ENCODE assay signal across 9 cellular contexts in genomic region chr1:89855413-89856123, GRCh38. TPM values are rescaled to one million over a fixed set of nuclear protein-coding genes. Genes with fewer than 3 reads are reported as not detected.
DNase-seq lines count a peak whose midpoint lies in the region; ATAC-seq and TF ChIP-seq lines count a peak whose summit lies in the region.
"Had no signal": no experiment of that assay in that cellular context is flagged by ENCODE, and none has a peak within 500 bp of the region (broad histone marks: within the 10 kb centered on the region; RNA-seq: fewer than 3 reads in every experiment).

No MANE protein-coding gene starts in this region.

- peak; percentile 66 for ATAC-seq in HG03108 (IDR thresholded peaks at IDR 0.05; ENCODE audit: unreplicated experiment)
- ATAC-seq in stimulated activated naive B cell treated with anti-CD40 and anti-IgM and Interleukin-4, amounts not matched to agents 10 μg/mL and 1 μg/mL and 100 μg/mL, for 72 hours (replicated peaks): peak; percentile 93 to 97

- no peak overlapping the region for H3K9ac ChIP-seq in mesendoderm (ENCODE audit: low read length)
- H3K9ac ChIP-seq: parathyroid adenoma had no signal

- no peak overlapping the region for H2BK15ac ChIP-seq in mesendoderm (replicated peaks; ENCODE audit: low read depth)

- no peaks in the 10 kb centered on the region for H3K79me2 ChIP-seq in mesendoderm (ENCODE audit: control insufficient read depth, insufficient read depth, low read length)
- H3K79me2 ChIP-seq: parathyroid adenoma had no signal

- no peak overlapping the region for H4K5ac ChIP-seq in mesendoderm (ENCODE audit: low read length)

- H3K27ac Mint-ChIP-seq in activated naive CD4-positive, alpha-beta T cell treated with anti-CD3 and anti-CD28 coated beads for 36 hours: no peak overlapping the region
- peak overlapping the region; percentile 85 for H3K27ac Mint-ChIP-seq in stimulated activated naive B cell treated with anti-CD40 and anti-IgM and Interleukin-4, amounts not matched to agents 10 μg/mL and 1 μg/mL and 100 μg/mL, for 72 hours

- H2BK120ac ChIP-seq in mesendoderm (ENCODE audit: low read depth, low read length): no peak overlapping the region

- TF ChIP-seq CTCF in coronary artery (IDR thresholded peaks at IDR 0.05): no peak

- CTCF ChIA-PET in activated naive CD4-positive, alpha-beta T cell treated with anti-CD3 and anti-CD28 coated beads for 36 hours (lab: Charles Lee): interaction anchor here (1.0 kb wide), 1 partner anchor 13 kb away, joined by 9 read pairs; no protein-coding TSS in a partner anchor

- no peak overlapping the region for H3K56ac ChIP-seq in mesendoderm (ENCODE audit: low read length)

- H3K36me3 Mint-ChIP-seq in activated naive CD4-positive, alpha-beta T cell treated with anti-CD3 and anti-CD28 coated beads for 36 hours (ENCODE audit: low read depth): peaks cover 5% of the 10 kb centered on the region
- H3K36me3 Mint-ChIP-seq in stimulated activated naive B cell treated with anti-CD40 and anti-IgM and Interleukin-4, amounts not matched to agents 10 μg/mL and 1 μg/mL and 100 μg/mL, for 72 hours: peaks cover 9 to 27% of the 10 kb centered on the region in 2 donors

- H2AK5ac ChIP-seq in mesendoderm (ENCODE audit: low read length): no peak overlapping the region

- peaks cover 7% of the 10 kb centered on the region for H3K79me1 ChIP-seq in mesendoderm (ENCODE audit: low read length)

- no peak overlapping the region for H3K4me2 ChIP-seq in mesendoderm (ENCODE audit: low read length)

- no peak overlapping the region for H3K18ac ChIP-seq in mesendoderm (ENCODE audit: low read length)

- H3K4me3 Mint-ChIP-seq in activated naive CD4-positive, alpha-beta T cell treated with anti-CD3 and anti-CD28 coated beads for 36 hours: peak overlapping the region; percentile 44
- H3K4me3 Mint-ChIP-seq in stimulated activated naive B cell treated with anti-CD40 and anti-IgM and Interleukin-4, amounts not matched to agents 10 μg/mL and 1 μg/mL and 100 μg/mL, for 72 hours: peak overlapping the region in 1 of 2 donors; percentile 65

- no peaks in the 10 kb centered on the region for H3K36me3 ChIP-seq in mesendoderm (ENCODE audit: control insufficient read depth, insufficient read depth, low read length)

- no peak for DNase-seq in activated naive CD4-positive, alpha-beta T cell treated with anti-CD3 and anti-CD28 coated beads for 36 hours
- DNase-seq in activated naive CD4-positive, alpha-beta T cell treated with anti-CD3 and anti-CD28 coated beads, Interleukin-2, amount 50 U/mL, for 16 hours: no peak
- DNase-seq in amniotic epithelial cell (ENCODE audit: low read depth) (peak; percentile 62), coronary artery (ENCODE audit: low spot score) (no peak), mesendoderm (no peak), HuH-7.5 (ENCODE audit: low spot score) (no peak)
- DNase-seq in stimulated activated naive B cell treated with anti-CD40 and anti-IgM and Interleukin-4, amounts not matched to agents 10 μg/mL and 1 μg/mL and 100 μg/mL, for 72 hours: no peak

- H3K4me3 ChIP-seq in coronary artery (no peak overlapping the region), mesendoderm (ENCODE audit: low read length) (no peak overlapping the region)

- H3K27ac ChIP-seq in coronary artery (no peak overlapping the region), mesendoderm (ENCODE audit: low read depth, low read length) (no peak overlapping the region)
- H3K27ac ChIP-seq: parathyroid adenoma had no signal

- peaks cover 11% of the 10 kb centered on the region for H3K4me1 Mint-ChIP-seq in activated naive CD4-positive, alpha-beta T cell treated with anti-CD3 and anti-CD28 coated beads for 36 hours (ENCODE audit: low read depth)
- peaks cover 0 to 11% of the 10 kb centered on the region in 2 donors for H3K4me1 Mint-ChIP-seq in stimulated activated naive B cell treated with anti-CD40 and anti-IgM and Interleukin-4, amounts not matched to agents 10 μg/mL and 1 μg/mL and 100 μg/mL, for 72 hours

- H3K4me1 ChIP-seq in mesendoderm (ENCODE audit: control insufficient read depth, low read depth, low read length): no peaks in the 10 kb centered on the region
- H3K4me1 ChIP-seq: parathyroid adenoma had no signal

- intact Hi-C loops in activated naive CD4-positive, alpha-beta T cell treated with anti-CD3 and anti-CD28 coated beads for 36 hours (cut with micrococcal nuclease): loop anchor here (1.0 to 2.0 kb wide), 8 partner anchors 11 to 1899 kb away; partner anchors contain the start of gene ZNF326

- no peak overlapping the region for H3K4ac ChIP-seq in mesendoderm (ENCODE audit: low read depth, low read length)

- no peaks in the 10 kb centered on the region for H3K27me3 Mint-ChIP-seq in activated naive CD4-positive, alpha-beta T cell treated with anti-CD3 and anti-CD28 coated beads for 36 hours (ENCODE audit: low read depth)
- H3K27me3 Mint-ChIP-seq in stimulated activated naive B cell treated with anti-CD40 and anti-IgM and Interleukin-4, amounts not matched to agents 10 μg/mL and 1 μg/mL and 100 μg/mL, for 72 hours: no peaks in the 10 kb centered on the region

- H3K27me3 ChIP-seq in mesendoderm (ENCODE audit: insufficient read depth, low read length, poor library complexity): no peaks in the 10 kb centered on the region

- no peaks in the 10 kb centered on the region for H3K9me3 Mint-ChIP-seq in activated naive CD4-positive, alpha-beta T cell treated with anti-CD3 and anti-CD28 coated beads for 36 hours
- H3K9me3 Mint-ChIP-seq in stimulated activated naive B cell treated with anti-CD40 and anti-IgM and Interleukin-4, amounts not matched to agents 10 μg/mL and 1 μg/mL and 100 μg/mL, for 72 hours: no peaks in the 10 kb centered on the region

- H2BK5ac ChIP-seq in mesendoderm (ENCODE audit: low read length): no peak overlapping the region

- no CpG with 5 or more reads among the region's 2 CpGs for WGBS in mesendoderm (ENCODE audit: extremely low coverage, insufficient coverage, low lambda C conversion rate)

- H4K8ac ChIP-seq in mesendoderm (ENCODE audit: low read depth, low read length): no peak overlapping the region

- H3K23ac ChIP-seq in mesendoderm (ENCODE audit: low read length): no peak overlapping the region

RNA-seq across cellular contexts. Expression of gene LRRC8D, which starts 34.7 kb away (rescaled TPM):
- 10 to 100 TPM; 14.4 to 15.0 TPM for total RNA-seq in activated naive CD4-positive, alpha-beta T cell treated with anti-CD3 and anti-CD28 coated beads for 36 hours
- 30.1 TPM for polyA plus RNA-seq in mesendoderm (2013, experiment 1 of 2)
- 30.3 TPM for polyA plus RNA-seq in mesendoderm (2013, experiment 2 of 2)
